8 cellular contexts compared by ENCODE assay signal in genomic region chr18:51197661-51198424, GRCh38. TPM values are rescaled to one million over a fixed set of nuclear protein-coding genes. Genes with fewer than 3 reads are reported as not detected.
DNase-seq lines count a peak whose midpoint lies in the region; ATAC-seq and FAIRE-seq lines count a peak whose summit lies in the region.

Gene MEX3C, minus strand, starts transcription at chr18:51197681. Its CDS starts 361 bp downstream, at chr18:51197320.

- peak; percentile 97 for DNase-seq in Caki2 (ENCODE audit: low read depth)
- peak; percentile 80 for DNase-seq in HTR-8/SVneo (ENCODE audit: insufficient read length, low spot score)
- peak; percentile 95 for DNase-seq in NOMO-1 treated with DMSO at 0.1 percent for 48 hours (lab: John Stamatoyannopoulos, UW; ENCODE audit: unreplicated experiment)
- DNase-seq in activated CD8-positive, alpha-beta memory T cell treated with anti-CD3 and anti-CD28 coated beads for 4 hours (ENCODE audit: low read depth in 2 of 2) = peak; percentile 99
- peak; percentile 99 to 100 (median 99) for DNase-seq in effector memory CD8-positive, alpha-beta T cell
- peak; percentile 100 for DNase-seq in medulla oblongata (ENCODE audit: extremely low spot score)
- peak; percentile 100 for DNase-seq in stimulated activated CD8-positive, alpha-beta memory T cell treated with anti-CD3 and anti-CD28 coated beads, Interleukin-12 subunit alpha, Interleukin-12 subunit beta, amount 100 ng/mL, for 1 hour (ENCODE audit: low read depth)

- no peaks in the 10 kb centered on the region for H3K27me3 Mint-ChIP-seq in effector memory CD8-positive, alpha-beta T cell

- peak within 1 kb of the TSS; percentile 89 to 93 for H3K4me3 Mint-ChIP-seq in effector memory CD8-positive, alpha-beta T cell

- H3K36me3 Mint-ChIP-seq in effector memory CD8-positive, alpha-beta T cell (ENCODE audit: insufficient read depth) = peaks cover 23% of the 10 kb centered on the region

- in situ Hi-C loops in Caki2 (cut with HindIII; ENCODE audit: low pct_unique_long_range_greater_than_20kb, low sequenced_read_pairs) = no loop called here

- FAIRE-seq in HTR-8/SVneo (lab: Jason Lieb, UNC) = no peak

- peak within 1 kb of the TSS; percentile 71 to 92 for H3K27ac Mint-ChIP-seq in effector memory CD8-positive, alpha-beta T cell

- H3K9me3 Mint-ChIP-seq in effector memory CD8-positive, alpha-beta T cell = no peaks in the 10 kb centered on the region

- ATAC-seq in GM21367 (IDR thresholded peaks at IDR 0.05; ENCODE audit: unreplicated experiment) = peak; percentile 72
- peak; percentile 78 for ATAC-seq in effector memory CD8-positive, alpha-beta T cell (replicated peaks)

- H3K4me1 Mint-ChIP-seq in effector memory CD8-positive, alpha-beta T cell (ENCODE audit: low read depth in 2 of 2) = peaks cover 28 to 29% of the 10 kb centered on the region in 2 donors

RNA-seq across cellular contexts. Expression of gene MEX3C, which starts in this region (rescaled TPM):
- 21.6 and 30.8 TPM in 2 replicates for total RNA-seq in Caki2 (2014; rRNA removed; shearing (Covaris generic); ENCODE audit: low replicate concordance)

Comparison
In these comparisons a context has a peak if more than half of its experiments do, and no peak if none do; other contexts are left out.
1. Peak in every context shown above with its lines: DNase-seq and ATAC-seq.